12 cellular contexts compared by ENCODE assay signal in the genomic region with DNA sequence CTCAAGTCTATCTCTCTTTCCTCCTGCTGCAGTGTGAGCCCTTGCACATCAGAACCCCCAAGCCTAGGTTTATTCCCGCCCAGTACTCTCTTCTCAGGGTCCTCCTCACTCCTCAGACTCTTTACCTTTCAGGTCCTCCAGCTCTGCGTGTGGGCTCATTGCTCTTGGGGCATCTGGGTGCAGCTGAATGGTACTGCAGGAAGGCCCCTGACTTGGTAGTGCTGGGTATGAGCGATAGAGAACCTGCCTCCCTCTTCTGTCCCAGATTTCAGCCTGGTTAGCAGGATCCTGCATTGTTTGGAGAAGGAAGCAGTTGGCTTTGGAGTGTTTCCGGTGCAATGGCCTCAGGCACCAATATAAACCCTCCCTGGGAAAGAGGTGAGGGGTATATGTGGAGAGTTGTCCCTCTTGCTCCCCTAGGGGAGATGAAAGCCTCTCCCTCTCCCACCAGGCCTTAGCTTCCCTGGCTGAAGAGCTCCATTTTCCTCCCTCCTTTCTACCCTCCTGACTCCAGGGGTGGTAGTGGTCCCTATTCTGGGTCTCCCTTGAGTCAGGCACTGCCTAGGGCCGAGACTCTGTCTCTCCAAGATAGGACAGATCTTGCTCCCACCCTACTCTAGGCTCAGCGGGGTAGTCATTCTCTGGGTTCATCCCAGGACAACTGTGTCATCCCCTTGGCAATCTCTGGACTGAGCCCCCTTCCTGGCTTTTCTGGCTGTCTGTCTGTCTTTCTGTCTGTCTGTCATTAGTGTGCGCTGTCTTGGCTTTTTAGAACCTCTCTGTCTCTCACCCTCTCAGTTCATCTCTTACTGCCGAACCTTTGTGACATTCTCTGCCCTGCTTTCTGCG. TPM values are rescaled to one million over a fixed set of nuclear protein-coding genes. Genes with fewer than 3 reads are reported as not detected.
DNase-seq lines count a peak whose midpoint lies in the region; ATAC-seq and TF ChIP-seq lines count a peak whose summit lies in the region.
"Had no signal": no experiment of that assay in that cellular context is flagged by ENCODE, and none has a peak within 500 bp of the region (broad histone marks: within the 10 kb centered on the region; RNA-seq: fewer than 3 reads in every experiment).

No MANE protein-coding gene starts in this region.

- POLR2A ChIA-PET in activated CD8-positive, alpha-beta T cell treated with anti-CD3 and anti-CD28 coated beads for 36 hours (lab: Charles Lee): interaction anchor here (0.5 to 1.9 kb wide), 5 partner anchors 13 to 441 kb away, joined by 3 to 4 read pairs (median 3); no protein-coding TSS in a partner anchor

- peak in 2 of 3 experiments; percentile 21 to 48 for DNase-seq in NCI-H1417 (lab: John Stamatoyannopoulos, UW)
- DNase-seq in NCI-H1417 treated with DMSO at 0.1 percent for 48 hours (lab: John Stamatoyannopoulos, UW): no peak
- no peak for DNase-seq in breast epithelium (ENCODE audit: low spot score in 2 of 2)
- DNase-seq in lung (ENCODE audit: low spot score): no peak
- DNase-seq in thyroid gland: no peak
- no peak for DNase-seq in activated CD4-positive, alpha-beta T cell treated with anti-CD3 and anti-CD28 coated beads, Interleukin-2, amount 50 U/mL, for 1 hour
- no peak for DNase-seq in activated CD8-positive, alpha-beta T cell treated with anti-CD3 and anti-CD28 coated beads for 36 hours
- DNase-seq: 8988T; activated CD4-positive, CD25-positive, alpha-beta regulatory T cell treated with anti-CD3 and anti-CD28 coated beads, Interleukin-2, amount 50 U/mL, for 72 hours; NCI-H526 had no signal

- TF ChIP-seq POLR2A in breast epithelium (IDR thresholded peaks at IDR 0.05) (no peak), thyroid gland (IDR thresholded peaks at IDR 0.05) (no peak)

- intact Hi-C loops in breast epithelium (cut with DNase I; ENCODE audit: low total_unique reads): no loop called here
- intact Hi-C loops in thyroid gland (cut with DNase I): no loop called here
- intact Hi-C loops in activated CD8-positive, alpha-beta T cell treated with anti-CD3 and anti-CD28 coated beads for 36 hours (cut with micrococcal nuclease): no loop called here

- no peaks in the 10 kb centered on the region for H3K27me3 Mint-ChIP-seq in activated CD8-positive, alpha-beta T cell treated with anti-CD3 and anti-CD28 coated beads for 36 hours

- H3K4me3 ChIP-seq in breast epithelium (peak overlapping the region; percentile 63 to 82 (median 67)), lung (no peak overlapping the region), thyroid gland (replicated peaks in 1 of 3) (peak overlapping the region in 1 of 3 donors; percentile 6)

- H3K36me3 ChIP-seq in breast epithelium (no peaks in the 10 kb centered on the region), lung (ENCODE audit: control insufficient read depth in 2 of 2, insufficient read depth in 2 of 2, low read length in 2 of 2) (no peaks in the 10 kb centered on the region), thyroid gland (no peaks in the 10 kb centered on the region)

- H3K9me3 ChIP-seq in breast epithelium (no peaks in the 10 kb centered on the region), lung (ENCODE audit: control insufficient read depth in 2 of 2, insufficient read depth in 1 of 2, low read length in 1 of 2) (no peaks in the 10 kb centered on the region), thyroid gland (no peaks in the 10 kb centered on the region)

- WGBS in lung, 2 donors: 52 to 73% methylated on average over 9 of the region's 9 CpGs
- 56 to 57% methylated on average over 9 of the region's 9 CpGs for WGBS in thyroid gland, 2 donors

- H3K27ac ChIP-seq in breast epithelium: peak overlapping the region; percentile 65 to 93
- peak overlapping the region; percentile 22 to 64 for H3K27ac ChIP-seq in lung (ENCODE audit: low read depth in 1 of 2, low read length in 1 of 2)
- peak overlapping the region in 2 of 3 donors; percentile 21 to 42 for H3K27ac ChIP-seq in thyroid gland

- H3K9me3 Mint-ChIP-seq in activated CD8-positive, alpha-beta T cell treated with anti-CD3 and anti-CD28 coated beads for 36 hours: no peaks in the 10 kb centered on the region

- no peak for ATAC-seq in lung (ENCODE audit: insufficient read depth, low FRiP score)
- no peak for ATAC-seq in activated CD8-positive, alpha-beta T cell treated with anti-CD3 and anti-CD28 coated beads for 36 hours
- no peak for ATAC-seq in HG03439 (IDR thresholded peaks at IDR 0.05; ENCODE audit: unreplicated experiment)

- TF ChIP-seq CTCF in breast epithelium (IDR thresholded peaks at IDR 0.05) (no peak), lung (IDR thresholded peaks at IDR 0.05; ENCODE audit: control extremely low read depth, extremely low read depth) (no peak), thyroid gland (IDR thresholded peaks at IDR 0.05) (no peak)
- TF ChIP-seq CTCF in activated CD8-positive, alpha-beta T cell treated with anti-CD3 and anti-CD28 coated beads for 36 hours (IDR thresholded peaks at IDR 0.05): no peak

- H3K27ac Mint-ChIP-seq in activated CD8-positive, alpha-beta T cell treated with anti-CD3 and anti-CD28 coated beads for 36 hours: no peak overlapping the region

- H3K4me1 ChIP-seq in breast epithelium: no peaks in the 10 kb centered on the region
- H3K4me1 ChIP-seq in lung (ENCODE audit: control insufficient read depth in 2 of 2, insufficient read depth in 2 of 2, low read length in 2 of 2): peaks cover 6 to 13% of the 10 kb centered on the region in 2 donors
- peaks cover 6 to 15% of the 10 kb centered on the region in 2 donors for H3K4me1 ChIP-seq in thyroid gland

- H3K27me3 ChIP-seq in breast epithelium: no peaks in the 10 kb centered on the region
- no peaks in the 10 kb centered on the region for H3K27me3 ChIP-seq in lung (ENCODE audit: control insufficient read depth, insufficient read depth)
- H3K27me3 ChIP-seq in thyroid gland: no peaks in the 10 kb centered on the region

- peaks cover 11% of the 10 kb centered on the region for H3K4me1 Mint-ChIP-seq in activated CD8-positive, alpha-beta T cell treated with anti-CD3 and anti-CD28 coated beads for 36 hours (ENCODE audit: low read depth)

- H3K4me3 Mint-ChIP-seq in activated CD8-positive, alpha-beta T cell treated with anti-CD3 and anti-CD28 coated beads for 36 hours: no peak overlapping the region

- no peaks in the 10 kb centered on the region for H3K36me3 Mint-ChIP-seq in activated CD8-positive, alpha-beta T cell treated with anti-CD3 and anti-CD28 coated beads for 36 hours (ENCODE audit: low read depth)

- CTCF ChIA-PET in activated CD8-positive, alpha-beta T cell treated with anti-CD3 and anti-CD28 coated beads for 36 hours (lab: Charles Lee): interaction anchor here (1.1 to 12.0 kb wide), 3 partner anchors 50 to 101 kb away, joined by 3 to 143 read pairs (median 4); no protein-coding TSS in a partner anchor

RNA-seq across cellular contexts. Expression of a gene that starts 3.8 kb away (rescaled TPM):
- total RNA-seq in breast epithelium: 100 to 1,000 TPM; 102 to 894 (median 240) TPM
- 100 to 1,000 TPM; 166 to 338 TPM for total RNA-seq in lung
- 10 to 100 TPM; 52.6 to 77.4 TPM for polyA plus RNA-seq in lung
- total RNA-seq in thyroid gland: 100 to 1,000 TPM in 3 of 4 donors, 10 to 100 TPM in 1; 98.5 to 161 (median 118) TPM
- 1 to 10 TPM; 1.5 to 1.9 TPM for total RNA-seq in activated CD8-positive, alpha-beta T cell treated with anti-CD3 and anti-CD28 coated beads for 36 hours

RNA-seq across cellular contexts. Expression of a gene that starts 15.3 kb away (rescaled TPM):
- total RNA-seq in breast epithelium (not detected), lung (not detected), thyroid gland (not detected)
- not detected for polyA plus RNA-seq in lung
- not detected for total RNA-seq in activated CD8-positive, alpha-beta T cell treated with anti-CD3 and anti-CD28 coated beads for 36 hours
- total RNA-seq: HT1080 had no signal

RNA-seq across cellular contexts. Expression of a gene that starts 21.0 kb away (rescaled TPM):
- total RNA-seq in breast epithelium: 100 to 1,000 TPM; 139 to 147 (median 146) TPM
- 100 to 1,000 TPM; 118 to 216 TPM for total RNA-seq in lung
- polyA plus RNA-seq in lung: 100 to 1,000 TPM; 150 to 199 TPM
- 100 to 1,000 TPM in 1 of 4 donors, 10 to 100 TPM in 3; 79.0 to 144 (median 89.8) TPM for total RNA-seq in thyroid gland
- 100 to 1,000 TPM; 207 to 209 TPM for total RNA-seq in activated CD8-positive, alpha-beta T cell treated with anti-CD3 and anti-CD28 coated beads for 36 hours

RNA-seq across cellular contexts. Expression of a gene that starts 43.2 kb away (rescaled TPM):
- total RNA-seq in breast epithelium (10 to 100 TPM in 2 of 3 donors, 1 to 10 TPM in 1; 9.0 to 33.2 (median 24.6) TPM), lung (10 to 100 TPM; 45.2 to 51.3 TPM), thyroid gland (10 to 100 TPM; 11.8 to 48.0 (median 16.1) TPM)
- 10 to 100 TPM; 16.7 to 32.5 TPM for polyA plus RNA-seq in lung
- 10 to 100 TPM; 69.3 to 70.8 TPM for total RNA-seq in activated CD8-positive, alpha-beta T cell treated with anti-CD3 and anti-CD28 coated beads for 36 hours

RNA-seq across cellular contexts. Expression of a gene that starts 53.5 kb away (rescaled TPM):
- total RNA-seq in breast epithelium (10 to 100 TPM in 2 of 3 donors, 1 to 10 TPM in 1; 6.9 to 13.3 (median 10.9) TPM), lung (10 to 100 TPM; 10.6 to 14.3 TPM), thyroid gland (10 to 100 TPM in 2 of 4 donors, 1 to 10 TPM in 2; 5.6 to 10.9 (median 9.2) TPM)
- polyA plus RNA-seq in lung: 1 to 10 TPM; 3.7 to 4.8 TPM
- total RNA-seq in activated CD8-positive, alpha-beta T cell treated with anti-CD3 and anti-CD28 coated beads for 36 hours: 10 to 100 TPM; 76.1 to 80.6 TPM

Comparison
In these comparisons a context has a peak if more than half of its experiments do, and no peak if none do; other contexts are left out.
1. DNase-seq: peak in NCI-H1417 (2 of 3); none in NCI-H1417 treated with DMSO at 0.1 percent for 48 hours (single experiment), breast epithelium (0 of 2), lung (single experiment), thyroid gland (0 of 2), activated CD4-positive, alpha-beta T cell treated with anti-CD3 and anti-CD28 coated beads, Interleukin-2, amount 50 U/mL, for 1 hour (single experiment) and activated CD8-positive, alpha-beta T cell treated with anti-CD3 and anti-CD28 coated beads for 36 hours (single experiment).
2. RNA of a gene that starts 3.8 kb away (total RNA-seq): 166 to 338 TPM in lung, 102 to 894 TPM in breast epithelium and 98.5 to 161 TPM in thyroid gland; 1.5 to 1.9 TPM in activated CD8-positive, alpha-beta T cell treated with anti-CD3 and anti-CD28 coated beads for 36 hours; every median in the first group is over 10 times any median in the second.
3. Peak in every context shown above with its lines, with median percentiles within 50 percentile points of each other: H3K27ac ChIP-seq.